In the genomic region with DNA sequence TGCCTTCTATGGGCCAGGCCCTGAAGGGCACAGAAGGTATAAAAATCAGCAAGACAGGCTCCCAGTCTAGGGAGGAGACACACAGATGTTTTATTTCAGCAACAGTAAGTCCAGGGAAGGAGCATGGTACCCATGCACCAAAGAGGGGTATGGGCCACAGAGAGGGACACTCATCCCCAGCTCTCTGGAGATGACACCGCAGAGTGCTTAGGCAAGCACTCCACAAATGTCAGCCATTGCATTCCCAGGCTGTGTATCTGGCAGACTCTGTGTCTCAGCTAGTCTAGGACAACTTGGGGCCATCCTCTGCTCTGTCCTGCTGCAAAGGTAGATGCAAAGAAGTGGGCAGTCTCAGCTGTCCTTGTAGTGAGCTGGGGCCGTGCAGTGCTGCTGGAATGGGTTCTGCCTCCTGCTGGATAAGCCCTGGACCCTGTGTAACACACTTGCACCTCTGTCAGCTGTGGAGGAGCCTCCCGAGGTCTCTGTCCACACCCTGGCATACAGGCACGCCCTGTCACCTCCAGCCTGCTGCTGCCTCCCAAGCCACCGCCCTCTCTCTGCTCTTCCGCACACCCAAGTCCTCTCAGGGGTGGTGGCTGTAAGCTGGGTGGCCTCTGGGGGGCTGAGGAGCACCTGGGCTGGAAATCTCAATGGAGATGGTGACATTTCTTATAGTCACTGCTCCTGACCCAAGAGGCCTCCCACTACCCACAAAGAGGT, we compare ENCODE assay signal across 21 cellular contexts. TPM values are rescaled to one million over a fixed set of nuclear protein-coding genes. Genes with fewer than 3 reads are reported as not detected.
DNase-seq lines count a peak whose midpoint lies in the region; ATAC-seq and TF ChIP-seq lines count a peak whose summit lies in the region.
"Had no signal": no experiment of that assay in that cellular context is flagged by ENCODE, and none has a peak within 500 bp of the region (broad histone marks: within the 10 kb centered on the region; RNA-seq: fewer than 3 reads in every experiment).

No MANE protein-coding gene starts in this region.

- no peaks in the 10 kb centered on the region for H3K79me2 ChIP-seq in H9 (ENCODE audit: insufficient read depth, low read length)

- H3K4me3 Mint-ChIP-seq in H9 (no peak overlapping the region), brain (no peak overlapping the region), naive B cell (peak overlapping the region in 2 of 8 donors; percentile 45 to 50)
- H3K4me3 Mint-ChIP-seq: natural killer cell had no signal

- H3K4me3 ChIP-seq in GM06990 (replicated peaks; ENCODE audit: low read depth, low read length): peak overlapping the region; percentile 61
- H3K4me3 ChIP-seq: gastroesophageal sphincter, pancreas, testis had no signal

- ATAC-seq in naive B cell (ENCODE audit: low read depth in 2 of 2): peak in 1 of 2 donors; percentile 35
- no peak for ATAC-seq in HG03025 (IDR thresholded peaks at IDR 0.05; ENCODE audit: low FRiP score, unreplicated experiment)
- no peak for ATAC-seq in GM21786 (IDR thresholded peaks at IDR 0.05; ENCODE audit: unreplicated experiment)
- ATAC-seq: gastroesophageal sphincter, pancreas, Right ventricle myocardium inferior, sciatic nerve had no signal

- no peaks in the 10 kb centered on the region for H3K9me3 Mint-ChIP-seq in H9
- no peaks in the 10 kb centered on the region for H3K9me3 Mint-ChIP-seq in brain
- no peaks in the 10 kb centered on the region for H3K9me3 Mint-ChIP-seq in naive B cell
- H3K9me3 Mint-ChIP-seq: natural killer cell had no signal

- peaks cover 23% of the 10 kb centered on the region for H3K36me3 ChIP-seq in GM06990 (ENCODE audit: control insufficient read depth, insufficient read depth, low read length)

- no peak overlapping the region for H2BK5ac ChIP-seq in H9 (ENCODE audit: insufficient read length, low read length)

- no peak overlapping the region for H3K27ac ChIP-seq in H9 (ENCODE audit: insufficient read length, low read depth, low read length)
- H3K27ac ChIP-seq: gastroesophageal sphincter, pancreas, testis had no signal

- H3K4me1 Mint-ChIP-seq in H9 (peaks cover 35 to 36% of the 10 kb centered on the region in 2 experiments), brain (peaks cover 28% of the 10 kb centered on the region), naive B cell (peaks cover 26 to 45% (median 34%) of the 10 kb centered on the region in 3 donors)

- H3T11ph ChIP-seq in H9 (ENCODE audit: low read length): no peak overlapping the region

- H3K27me3 Mint-ChIP-seq in H9 (ENCODE audit: low read depth) (no peaks in the 10 kb centered on the region), brain (no peaks in the 10 kb centered on the region), naive B cell (no peaks in the 10 kb centered on the region)

- no peak overlapping the region for H4K91ac ChIP-seq in H9 (ENCODE audit: insufficient read length, low read depth, low read length)

- H3K23ac ChIP-seq in H9 (ENCODE audit: insufficient read length, low read depth, low read length): no peak overlapping the region

- no peak overlapping the region for H2BK15ac ChIP-seq in H9 (ENCODE audit: low read depth, low read length)

- no CpG with 5 or more reads among the region's 6 CpGs for WGBS in H9 (ENCODE audit: extremely low coverage, insufficient read length, low lambda C conversion rate)

- no peak overlapping the region for H3K4me2 ChIP-seq in H9 (ENCODE audit: insufficient read depth, insufficient read length, low read length)

- no peak for DNase-seq in GM06990 (ENCODE audit: extremely low read depth, insufficient read length)
- no peak for DNase-seq in H9
- DNase-seq in naive B cell: no peak
- DNase-seq in DMS153 (lab: John Stamatoyannopoulos, UW): no peak
- no peak for DNase-seq in activated gamma-delta T cell (lab: John Stamatoyannopoulos, UW)
- DNase-seq: activated CD4-positive, alpha-beta T cell treated with anti-CD3 and anti-CD28 coated beads, Interleukin-2, amount 50 U/mL, for 48 hours; amniotic stem cell; erythroblast; GF-D8; natural killer cell; NCI-H1436 treated with DMSO at 0.1 percent for 48 hours; NCI-H2171; NCI-H526 treated with DMSO at 0.1 percent for 48 hours; pancreas; testis had no signal

- no peak overlapping the region for H3K18ac ChIP-seq in H9 (ENCODE audit: insufficient read length, low read depth, low read length)

- no peak overlapping the region for H2AFZ ChIP-seq in H9 (ENCODE audit: low read length)

- TF ChIP-seq CTCF in GM06990 (IDR thresholded peaks at IDR 0.05; ENCODE audit: insufficient read depth, low read length, poor library complexity, severe bottlenecking) (peak; percentile 47), H9 (conservative IDR thresholded peaks at IDR 0.05) (no peak), brain (conservative IDR thresholded peaks at IDR 0.05) (no peak)

- no peak overlapping the region for H2BK20ac ChIP-seq in H9 (ENCODE audit: low read depth, low read length, poor library complexity, severe bottlenecking)

- H3K27ac Mint-ChIP-seq in H9 (peak overlapping the region in 2 of 3 experiments; percentile 49 to 54; a peak in 1 of 7 replicates), brain (peak overlapping the region in 3 of 5 experiments; percentile 33 to 93 (median 57)), naive B cell (peak overlapping the region in 4 of 6 donors; percentile 38 to 82 (median 75))

- H3K4me1 ChIP-seq in H9 (ENCODE audit: insufficient read depth, low read length): peaks cover 4% of the 10 kb centered on the region; the same call in 1 of the 2 replicates
- H3K4me1 ChIP-seq: pancreas, testis had no signal

- no peaks in the 10 kb centered on the region for H3K9me3 ChIP-seq in H9 (ENCODE audit: control insufficient read depth, low read depth, low read length)
- H3K9me3 ChIP-seq: gastroesophageal sphincter, pancreas, testis had no signal

- H3K36me3 Mint-ChIP-seq in H9 (ENCODE audit: insufficient read depth in 1 of 3, low read depth in 3 of 3) (peaks cover 12 to 36% (median 24%) of the 10 kb centered on the region in 3 experiments; a peak in 6 of 7 replicates), brain (peaks cover 15% of the 10 kb centered on the region), naive B cell (peaks cover 14 to 17% of the 10 kb centered on the region in 2 donors)

- no peak overlapping the region for H3K56ac ChIP-seq in H9 (ENCODE audit: insufficient read length, low read depth, low read length)

- H3K14ac ChIP-seq in H9 (ENCODE audit: insufficient read depth, low read length): no peak overlapping the region; the same call in 1 of the 2 replicates

- H2BK120ac ChIP-seq in H9 (ENCODE audit: low read depth, low read length, poor library complexity, severe bottlenecking): no peak overlapping the region

- H3K4ac ChIP-seq in H9 (ENCODE audit: low read depth, low read length): no peak overlapping the region

- no peak overlapping the region for H2AK5ac ChIP-seq in H9 (ENCODE audit: insufficient read length, low read length)

- H3K27me3 ChIP-seq in GM06990 (replicated peaks; ENCODE audit: control insufficient read depth, insufficient read depth, low read length): no peaks in the 10 kb centered on the region
- H3K27me3 ChIP-seq in H9 (ENCODE audit: insufficient read depth, low read length): no peaks in the 10 kb centered on the region
- H3K27me3 ChIP-seq: gastroesophageal sphincter, pancreas, testis had no signal

- no peak overlapping the region for H2BK12ac ChIP-seq in H9 (ENCODE audit: insufficient read length, low read depth, low read length)

- H4K8ac ChIP-seq in H9 (replicated peaks; ENCODE audit: insufficient read length, low read depth, low read length): no peak overlapping the region

- H4K20me1 ChIP-seq in H9 (ENCODE audit: control insufficient read depth, insufficient read depth, insufficient read length): no peaks in the 10 kb centered on the region

- no peaks in the 10 kb centered on the region for H3K23me2 ChIP-seq in H9 (ENCODE audit: insufficient read length, low read depth, low read length, poor library complexity, severe bottlenecking)

- no peaks in the 10 kb centered on the region for H3K79me1 ChIP-seq in H9 (ENCODE audit: insufficient read depth, low read depth, low read length, poor library complexity, severe bottlenecking)

- no peak overlapping the region for H3K9ac ChIP-seq in H9 (ENCODE audit: extremely low read depth, insufficient read length, low read length)

- H4K5ac ChIP-seq in H9 (ENCODE audit: insufficient read length, low read depth, low read length): no peak overlapping the region

RNA-seq across cellular contexts. Expression of gene VOPP1, which starts 57.6 kb away (rescaled TPM):
- total RNA-seq in H9 (2021): 55.7 and 56.8 TPM in 2 replicates
- polyA plus RNA-seq in brain (ENCODE audit: insufficient read depth, low read depth, low replicate concordance): 101 TPM
- 10 to 100 TPM; 27.5 to 78.6 (median 34.2) TPM for polyA plus RNA-seq in naive B cell (ENCODE audit: low read depth in 6 of 6)
